Comparison of ENCODE assay signal across 11 cellular contexts in the genomic region with DNA sequence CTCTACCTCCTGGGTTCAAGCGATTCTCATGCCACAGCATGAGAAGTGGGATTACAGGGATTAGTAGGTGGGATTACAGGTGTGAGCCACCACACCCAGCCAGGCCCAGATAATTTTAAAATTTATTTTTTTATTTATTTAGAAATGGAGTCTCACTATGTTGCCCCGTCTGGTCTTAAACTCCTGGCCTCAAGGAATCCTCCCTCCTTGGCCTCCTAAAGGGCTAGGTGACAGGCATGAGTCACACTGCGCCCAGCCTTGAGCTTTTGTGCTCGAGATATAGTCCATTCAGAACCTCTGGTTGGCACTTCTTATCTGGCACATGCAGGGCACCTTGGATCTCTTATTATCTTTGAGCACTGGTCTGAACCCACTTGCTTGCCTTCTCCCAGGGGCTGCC. TPM values are rescaled to one million over a fixed set of nuclear protein-coding genes. Genes with fewer than 3 reads are reported as not detected.
DNase-seq lines count a peak whose midpoint lies in the region; ATAC-seq and TF ChIP-seq lines count a peak whose summit lies in the region.
"Had no signal": no experiment of that assay in that cellular context is flagged by ENCODE, and none has a peak within 500 bp of the region (broad histone marks: within the 10 kb centered on the region; RNA-seq: fewer than 3 reads in every experiment).

No MANE protein-coding gene starts in this region.

- H3K27ac ChIP-seq in H9 (ENCODE audit: insufficient read length, low read depth, low read length) (no peak overlapping the region), SU-DHL-6 (ENCODE audit: low read depth, low read length) (peak overlapping the region; percentile 84; the same call in 1 of the 2 replicates), fibroblast of lung (ENCODE audit: insufficient read depth, low read length) (peak overlapping the region; percentile 100), smooth muscle cell (ENCODE audit: low read depth) (peak overlapping the region; percentile 100)

- no peak overlapping the region for H3K56ac ChIP-seq in H9 (ENCODE audit: insufficient read length, low read depth, low read length)

- H3K4me2 ChIP-seq in H9 (ENCODE audit: insufficient read depth, insufficient read length, low read length) = peak overlapping the region; percentile 41
- H3K4me2 ChIP-seq in SU-DHL-6 (ENCODE audit: low read depth, low read length, poor library complexity, severe bottlenecking) = no peak overlapping the region
- H3K4me2 ChIP-seq in fibroblast of lung (ENCODE audit: extremely low read depth, insufficient read depth, low read length) = peak overlapping the region; percentile 98
- no peak overlapping the region for H3K4me2 ChIP-seq in smooth muscle cell

- H2AFZ ChIP-seq in H9 (ENCODE audit: low read length) (no peak overlapping the region), SU-DHL-6 (ENCODE audit: low read depth, low read length, severe bottlenecking) (no peak overlapping the region), fibroblast of lung (ENCODE audit: low read length) (no peak overlapping the region), smooth muscle cell (ENCODE audit: low read depth) (no peak overlapping the region)

- no peaks in the 10 kb centered on the region for H4K20me1 ChIP-seq in H9 (ENCODE audit: control insufficient read depth, insufficient read depth, insufficient read length)
- H4K20me1 ChIP-seq in SU-DHL-6 (ENCODE audit: low read depth, low read length) = 0 out of 2 replicates have a peak, but pooled peaks cover 4% of the 10 kb centered on the region
- peaks cover 2% of the 10 kb centered on the region for H4K20me1 ChIP-seq in fibroblast of lung (ENCODE audit: control insufficient read depth, extremely low read depth, insufficient read depth, low read length)
- H4K20me1 ChIP-seq in smooth muscle cell (ENCODE audit: low read depth) = peaks cover 18% of the 10 kb centered on the region

- H3K23me2 ChIP-seq in H9 (ENCODE audit: insufficient read length, low read depth, low read length, poor library complexity, severe bottlenecking) = peaks cover 15% of the 10 kb centered on the region

- DNase-seq in H9 = no peak
- DNase-seq in fibroblast of lung (ENCODE audit: low read depth in 2 of 2) = no peak
- DNase-seq in smooth muscle cell (lab: John Stamatoyannopoulos, UW; ENCODE audit: unreplicated experiment) = no peak
- DNase-seq in RPMI8226 = no peak
- DNase-seq in NCI-H2107 (lab: John Stamatoyannopoulos, UW) = no peak
- DNase-seq in activated CD4-positive, CD25-positive, alpha-beta regulatory T cell treated with anti-CD3 and anti-CD28 coated beads, Interleukin-2, amount 50 U/mL, for 72 hours = no peak
- no peak for DNase-seq in naive thymus-derived CD8-positive, alpha-beta T cell
- DNase-seq: immature natural killer cell, NCI-H1436 treated with DMSO at 0.1 percent for 48 hours had no signal

- H4K91ac ChIP-seq in H9 (ENCODE audit: insufficient read length, low read depth, low read length) = no peak overlapping the region

- peaks cover 7% of the 10 kb centered on the region; the same call in 1 of the 2 replicates for H3K79me2 ChIP-seq in H9 (ENCODE audit: insufficient read depth, low read length)
- H3K79me2 ChIP-seq in SU-DHL-6 (ENCODE audit: insufficient read depth, low read length) = peaks cover 41% of the 10 kb centered on the region
- H3K79me2 ChIP-seq in fibroblast of lung (ENCODE audit: control insufficient read depth, insufficient read depth, low read length) = peaks cover 32% of the 10 kb centered on the region
- H3K79me2 ChIP-seq in smooth muscle cell (ENCODE audit: low read depth) = peaks cover 36% of the 10 kb centered on the region

- H3K9me3 ChIP-seq in H9 (ENCODE audit: control insufficient read depth, low read depth, low read length) (no peaks in the 10 kb centered on the region), SU-DHL-6 (ENCODE audit: insufficient read depth, low read length) (no peaks in the 10 kb centered on the region), fibroblast of lung (ENCODE audit: control insufficient read depth, insufficient read depth, low read depth, low read length) (no peaks in the 10 kb centered on the region), smooth muscle cell (replicated peaks; ENCODE audit: low read depth) (no peaks in the 10 kb centered on the region)

- no peak overlapping the region for H3K4me3 ChIP-seq in SU-DHL-6 (ENCODE audit: insufficient read depth, low read length, poor library complexity, severe bottlenecking)
- H3K4me3 ChIP-seq in fibroblast of lung (replicated peaks in 1 of 4; ENCODE audit: control extremely low read depth in 1 of 4, insufficient read depth in 1 of 4, low read depth in 3 of 4, low read length in 4 of 4) = peak overlapping the region in 1 of 4 experiments; percentile 100
- no peak overlapping the region for H3K4me3 ChIP-seq in smooth muscle cell

- no peak overlapping the region for H2BK15ac ChIP-seq in H9 (ENCODE audit: low read depth, low read length)

- TF ChIP-seq CTCF in H9 (conservative IDR thresholded peaks at IDR 0.05) = no peak
- no peak for TF ChIP-seq CTCF in SU-DHL-6 (IDR thresholded peaks at IDR 0.05; ENCODE audit: insufficient read depth, low read length, poor library complexity, severe bottlenecking)
- no peak for TF ChIP-seq CTCF in fibroblast of lung (conservative IDR thresholded peaks at IDR 0.05 in 1 of 2, IDR thresholded peaks at IDR 0.05 in 1 of 2; ENCODE audit: low read depth in 1 of 2, low read length in 2 of 2)
- no peak for TF ChIP-seq CTCF in smooth muscle cell (IDR thresholded peaks at IDR 0.05; ENCODE audit: borderline replicate concordance, insufficient read depth, poor library complexity, severe bottlenecking)

- no peak overlapping the region for H2BK20ac ChIP-seq in H9 (ENCODE audit: low read depth, low read length, poor library complexity, severe bottlenecking)

- H2AK5ac ChIP-seq in H9 (ENCODE audit: insufficient read length, low read length) = no peak overlapping the region

- no peaks in the 10 kb centered on the region for H3K79me1 ChIP-seq in H9 (ENCODE audit: insufficient read depth, low read depth, low read length, poor library complexity, severe bottlenecking)

- peak overlapping the region; percentile 94 to 100 (median 98); a peak in 6 of 7 replicates for H3K27ac Mint-ChIP-seq in H9
- peak overlapping the region in 1 of 10 donors; percentile 97 for H3K27ac Mint-ChIP-seq in naive thymus-derived CD8-positive, alpha-beta T cell

- H3K14ac ChIP-seq in H9 (ENCODE audit: insufficient read depth, low read length) = no peak overlapping the region

- peaks cover 54 to 86% (median 73%) of the 10 kb centered on the region in 3 experiments for H3K36me3 Mint-ChIP-seq in H9 (ENCODE audit: insufficient read depth in 1 of 3, low read depth in 3 of 3)
- peaks cover 0 to 30% (median 7%) of the 10 kb centered on the region in 3 donors for H3K36me3 Mint-ChIP-seq in naive thymus-derived CD8-positive, alpha-beta T cell

- no peak overlapping the region for H3K9ac ChIP-seq in H9 (ENCODE audit: extremely low read depth, insufficient read length, low read length)
- H3K9ac ChIP-seq in SU-DHL-6 (ENCODE audit: low read length) = no peak overlapping the region
- no peak overlapping the region for H3K9ac ChIP-seq in fibroblast of lung (ENCODE audit: insufficient read depth, low read length)
- no peak overlapping the region for H3K9ac ChIP-seq in smooth muscle cell (ENCODE audit: low read depth)

- H3K4me1 ChIP-seq in H9 (ENCODE audit: insufficient read depth, low read length) (no peaks in the 10 kb centered on the region; the same call in 1 of the 2 replicates), fibroblast of lung (ENCODE audit: control insufficient read depth, extremely low read depth, insufficient read depth, low read length) (peaks cover 18% of the 10 kb centered on the region), smooth muscle cell (ENCODE audit: low read depth) (peaks cover 28% of the 10 kb centered on the region)

- peaks cover 27% of the 10 kb centered on the region for H3F3A ChIP-seq in SU-DHL-6 (ENCODE audit: insufficient read depth)
- peaks cover 30% of the 10 kb centered on the region for H3F3A ChIP-seq in smooth muscle cell (ENCODE audit: low read depth)

- H3K4ac ChIP-seq in H9 (ENCODE audit: low read depth, low read length) = no peak overlapping the region

- no peak overlapping the region for H2BK12ac ChIP-seq in H9 (ENCODE audit: insufficient read length, low read depth, low read length)

- H3K36me3 ChIP-seq in SU-DHL-6 (ENCODE audit: low read length) (peaks cover 27% of the 10 kb centered on the region), fibroblast of lung (ENCODE audit: control insufficient read depth, insufficient read depth, low read length) (peaks cover 14% of the 10 kb centered on the region), smooth muscle cell (ENCODE audit: low read depth) (no peaks in the 10 kb centered on the region)

- no peak overlapping the region for H3K18ac ChIP-seq in H9 (ENCODE audit: insufficient read length, low read depth, low read length)

- no CpG with 5 or more reads among the region's 4 CpGs for WGBS in H9 (ENCODE audit: extremely low coverage, insufficient read length, low lambda C conversion rate)
- WGBS in smooth muscle cell (ENCODE audit: low lambda C conversion rate) = 95% methylated on average over 4 of the region's 4 CpGs

- H3K27me3 ChIP-seq in H9 (ENCODE audit: insufficient read depth, low read length) (no peaks in the 10 kb centered on the region), SU-DHL-6 (ENCODE audit: low read length) (no peaks in the 10 kb centered on the region), fibroblast of lung (ENCODE audit: control insufficient read depth, insufficient read depth, low read length) (no peaks in the 10 kb centered on the region), smooth muscle cell (ENCODE audit: low read depth) (no peaks in the 10 kb centered on the region)

- POLR2A ChIA-PET in naive thymus-derived CD8-positive, alpha-beta T cell (lab: Charles Lee) = interaction anchor here (0.7 to 3.3 kb wide), 7 partner anchors 25 to 288 kb away, joined by 3 to 87 read pairs (median 6); a partner anchor contains a TSS

- no peaks in the 10 kb centered on the region for H3K9me2 ChIP-seq in SU-DHL-6 (replicated peaks; ENCODE audit: insufficient read depth, low read length)

- H3K27me3 Mint-ChIP-seq in H9 (ENCODE audit: low read depth) = peaks cover 5% of the 10 kb centered on the region
- H3K27me3 Mint-ChIP-seq in naive thymus-derived CD8-positive, alpha-beta T cell = no peaks in the 10 kb centered on the region

- no peak overlapping the region for H4K8ac ChIP-seq in H9 (replicated peaks; ENCODE audit: insufficient read length, low read depth, low read length)

- no peak overlapping the region for H3T11ph ChIP-seq in H9 (ENCODE audit: low read length)

- no peak for ATAC-seq in naive thymus-derived CD8-positive, alpha-beta T cell

- H2BK120ac ChIP-seq in H9 (ENCODE audit: low read depth, low read length, poor library complexity, severe bottlenecking) = no peak overlapping the region

- peaks cover 2 to 3% of the 10 kb centered on the region in 2 experiments; a peak in 3 of 5 replicates for H3K9me3 Mint-ChIP-seq in H9
- H3K9me3 Mint-ChIP-seq in naive thymus-derived CD8-positive, alpha-beta T cell = no peaks in the 10 kb centered on the region
- H3K9me3 Mint-ChIP-seq: immature natural killer cell had no signal

- H2BK5ac ChIP-seq in H9 (ENCODE audit: insufficient read length, low read length) = no peak overlapping the region

- H4K5ac ChIP-seq in H9 (ENCODE audit: insufficient read length, low read depth, low read length) = no peak overlapping the region

- peak overlapping the region in 1 of 2 experiments; percentile 100; a peak in 2 of 5 replicates for H3K4me3 Mint-ChIP-seq in H9
- peak overlapping the region in 4 of 10 donors; percentile 22 to 100 (median 100) for H3K4me3 Mint-ChIP-seq in naive thymus-derived CD8-positive, alpha-beta T cell

- H3K23ac ChIP-seq in H9 (ENCODE audit: insufficient read length, low read depth, low read length) = no peak overlapping the region

- peaks cover 34 to 46% of the 10 kb centered on the region in 2 experiments for H3K4me1 Mint-ChIP-seq in H9
- H3K4me1 Mint-ChIP-seq in naive thymus-derived CD8-positive, alpha-beta T cell = peaks cover 29 to 41% (median 39%) of the 10 kb centered on the region in 4 donors

RNA-seq across cellular contexts. Expression of a gene that starts 1.5 kb away (rescaled TPM):
- total RNA-seq in H9 (2021) (289 and 290 TPM in 2 replicates), fibroblast of lung (344 and 441 TPM in 2 replicates), smooth muscle cell (181 and 248 TPM in 2 replicates)
- polyA plus RNA-seq in fibroblast of lung (91.2 and 132 TPM in 2 replicates), smooth muscle cell (179 and 291 TPM in 2 replicates)
- polyA plus RNA-seq in fibroblast of lung (2012) = 76.2 and 115 TPM in 2 replicates
- 118 and 198 TPM in 2 replicates for polyA minus RNA-seq in fibroblast of lung (ENCODE audit: low replicate concordance)
- total RNA-seq in naive thymus-derived CD8-positive, alpha-beta T cell = 100 to 1,000 TPM; 352 to 353 TPM
- 100 to 1,000 TPM; 119 to 164 (median 125) TPM for polyA plus RNA-seq in naive thymus-derived CD8-positive, alpha-beta T cell

RNA-seq across cellular contexts. Expression of a gene that starts 39.8 kb away (rescaled TPM):
- total RNA-seq in H9 (2021) = 121 and 124 TPM in 2 replicates
- 85.3 and 86.9 TPM in 2 replicates for total RNA-seq in fibroblast of lung
- 14.8 and 24.0 TPM in 2 replicates for polyA plus RNA-seq in fibroblast of lung
- polyA plus RNA-seq in fibroblast of lung (2012) = 22.8 and 36.2 TPM in 2 replicates
- polyA minus RNA-seq in fibroblast of lung (ENCODE audit: low replicate concordance) = 31.6 and 48.3 TPM in 2 replicates
- 19.3 and 36.6 TPM in 2 replicates for total RNA-seq in smooth muscle cell
- polyA plus RNA-seq in smooth muscle cell = 41.3 and 46.1 TPM in 2 replicates
- 100 to 1,000 TPM; 129 to 130 TPM for total RNA-seq in naive thymus-derived CD8-positive, alpha-beta T cell
- 10 to 100 TPM; 35.7 to 64.0 (median 49.4) TPM for polyA plus RNA-seq in naive thymus-derived CD8-positive, alpha-beta T cell

RNA-seq across cellular contexts. Expression of a gene that starts 42.0 kb away (rescaled TPM):
- total RNA-seq in H9 (2021) (not detected in 2 replicates), fibroblast of lung (not detected in 2 replicates), smooth muscle cell (not detected in 2 replicates)
- polyA plus RNA-seq in fibroblast of lung (not detected in 2 replicates), smooth muscle cell (not detected in 2 replicates)
- polyA plus RNA-seq in fibroblast of lung (2012) = not detected in 2 replicates
- polyA minus RNA-seq in fibroblast of lung (ENCODE audit: low replicate concordance) = not detected in 2 replicates
- not detected for total RNA-seq in naive thymus-derived CD8-positive, alpha-beta T cell
- polyA plus RNA-seq in naive thymus-derived CD8-positive, alpha-beta T cell = not detected
- polyA plus RNA-seq: immature natural killer cell had no signal

RNA-seq across cellular contexts. Expression of a gene that starts 46.5 kb away (rescaled TPM):
- 0.53 and 1.2 TPM in 2 replicates for total RNA-seq in H9 (2021)
- not detected in 2 replicates for total RNA-seq in fibroblast of lung
- not detected in 2 replicates for polyA plus RNA-seq in fibroblast of lung
- polyA plus RNA-seq in fibroblast of lung (2012) = 0.35 TPM in 1 of 2 replicates, not detected in the other
- polyA minus RNA-seq in fibroblast of lung (ENCODE audit: low replicate concordance) = not detected in 2 replicates
- total RNA-seq in smooth muscle cell = not detected in 2 replicates
- polyA plus RNA-seq in smooth muscle cell = 1.4 and 3.1 TPM in 2 replicates
- total RNA-seq in naive thymus-derived CD8-positive, alpha-beta T cell = under 1 TPM; 0.88 to 0.91 TPM
- polyA plus RNA-seq in naive thymus-derived CD8-positive, alpha-beta T cell = 1 to 10 TPM; 1.6 to 2.2 (median 1.7) TPM
- total RNA-seq: urinary bladder had no signal
- polyA plus RNA-seq: urinary bladder had no signal

RNA-seq across cellular contexts. Expression of a gene that starts 47.3 kb away (rescaled TPM):
- total RNA-seq in H9 (2021) (33.5 and 34.7 TPM in 2 replicates), fibroblast of lung (40.3 and 44.9 TPM in 2 replicates), smooth muscle cell (44.6 and 52.6 TPM in 2 replicates)
- polyA plus RNA-seq in fibroblast of lung (48.7 and 48.9 TPM in 2 replicates), smooth muscle cell (67.9 and 69.0 TPM in 2 replicates)
- polyA plus RNA-seq in fibroblast of lung (2012) = 43.4 and 45.8 TPM in 2 replicates
- 39.7 and 53.2 TPM in 2 replicates for polyA minus RNA-seq in fibroblast of lung (ENCODE audit: low replicate concordance)
- total RNA-seq in naive thymus-derived CD8-positive, alpha-beta T cell = 10 to 100 TPM; 55.6 to 61.7 TPM
- 10 to 100 TPM; 25.4 to 30.4 (median 26.2) TPM for polyA plus RNA-seq in naive thymus-derived CD8-positive, alpha-beta T cell

Comparison
In these comparisons a context has a peak if more than half of its experiments do, and no peak if none do; other contexts are left out.
1. H3K4me2 ChIP-seq: peak in H9 (single experiment) and fibroblast of lung (single experiment); none in SU-DHL-6 (single experiment) and smooth muscle cell (single experiment).